27 cellular contexts compared by ENCODE assay signal in the genomic region with DNA sequence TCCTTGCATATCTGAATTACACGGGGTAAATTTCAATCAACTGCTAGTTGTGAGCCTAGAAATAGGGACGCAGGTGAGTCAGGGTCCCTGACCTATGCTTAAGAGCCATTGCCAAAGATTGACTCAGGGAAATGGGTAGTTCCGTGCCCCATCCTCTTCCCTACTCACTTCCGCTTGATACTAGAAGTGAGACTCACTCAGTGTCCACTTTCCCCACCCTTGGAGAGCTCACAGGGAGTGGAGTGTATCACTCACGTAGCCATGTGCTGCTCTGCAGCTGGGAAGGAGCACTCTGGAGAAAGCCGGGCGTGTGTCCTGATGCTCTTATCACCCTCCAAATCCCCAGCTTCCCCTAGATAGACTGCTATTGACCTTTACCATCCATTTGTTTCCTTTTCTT. TPM values are rescaled to one million over a fixed set of nuclear protein-coding genes. Genes with fewer than 3 reads are reported as not detected.
"Had no signal": no experiment of that assay in that cellular context is flagged by ENCODE, and none has a peak within 500 bp of the region (broad histone marks: within the 10 kb centered on the region; RNA-seq: fewer than 3 reads in every experiment).

No MANE protein-coding gene starts in this region.

- H3K4me1 Mint-ChIP-seq: memory B cell had no signal

- H3K27ac ChIP-seq: dorsolateral prefrontal cortex, epithelial cell of prostate, hepatocyte, neutrophil, psoas muscle, right lobe of liver, suprapubic skin, thyroid gland had no signal

- H3K4me1 ChIP-seq: right lobe of liver, suprapubic skin, thyroid gland had no signal

- H3K36me3 ChIP-seq: esophagus squamous epithelium, neutrophil, right lobe of liver, suprapubic skin, thyroid gland had no signal

- H3K4me3 Mint-ChIP-seq: memory B cell; stimulated activated effector memory CD8-positive, alpha-beta T cell treated with anti-CD3 and anti-CD28 coated beads, Interleukin-12 subunit alpha, Interleukin-12 subunit beta, amount 100 ng/mL, for 72 hours had no signal

- H3K36me3 Mint-ChIP-seq: memory B cell; naive B cell; stimulated activated effector memory CD8-positive, alpha-beta T cell treated with anti-CD3 and anti-CD28 coated beads, Interleukin-12 subunit alpha, Interleukin-12 subunit beta, amount 100 ng/mL, for 72 hours had no signal

- H3K27ac Mint-ChIP-seq: memory B cell; stimulated activated effector memory CD8-positive, alpha-beta T cell treated with anti-CD3 and anti-CD28 coated beads, Interleukin-12 subunit alpha, Interleukin-12 subunit beta, amount 100 ng/mL, for 72 hours had no signal

- DNase-seq: central memory CD4-positive, alpha-beta T cell; cortex of kidney; dorsolateral prefrontal cortex; effector CD8-positive, alpha-beta T cell; esophagus squamous epithelium; foreskin keratinocyte; head of caudate nucleus; kidney glomerular epithelial cell; naive B cell; psoas muscle; retina; right lobe of liver; stimulated activated CD4-positive, alpha-beta T cell treated with anti-CD3 and anti-CD28 coated beads, Interleukin-4, amount 100 ng/mL, for 1 hour; stimulated activated CD8-positive, alpha-beta memory T cell treated with anti-CD3 and anti-CD28 coated beads, Interleukin-4, amount 100 ng/mL, for 48 hours; stimulated activated naive CD8-positive, alpha-beta T cell treated with anti-CD3 and anti-CD28 coated beads, Interleukin-15, Interleukin-2, amounts not matched to agents 100 U/mL and 50 U/mL, for 24 hours; thyroid gland had no signal

- H3K9me3 ChIP-seq: esophagus squamous epithelium, neutrophil, psoas muscle, right lobe of liver, suprapubic skin, thyroid gland had no signal

- H3K79me2 ChIP-seq: hepatocyte had no signal

- H3K27me3 ChIP-seq: foreskin keratinocyte, hepatocyte, right lobe of liver, thyroid gland had no signal

- H2AFZ ChIP-seq: hepatocyte had no signal

- H3K4me2 ChIP-seq: hepatocyte had no signal

- H3K4me3 ChIP-seq: dorsolateral prefrontal cortex, esophagus squamous epithelium, hepatocyte, psoas muscle, right lobe of liver, suprapubic skin, thyroid gland had no signal

- ATAC-seq: foreskin keratinocyte; left lobe of liver; psoas muscle; right lobe of liver; stimulated activated effector memory CD8-positive, alpha-beta T cell treated with anti-CD3 and anti-CD28 coated beads, Interleukin-12 subunit alpha, Interleukin-12 subunit beta, amount 100 ng/mL, for 72 hours; stimulated activated naive CD8-positive, alpha-beta T cell treated with anti-CD3 and anti-CD28 coated beads, Interleukin-15, Interleukin-2, amounts not matched to agents 100 U/mL and 50 U/mL, for 24 hours had no signal

RNA-seq across cellular contexts. Expression of a gene that starts 0.5 kb away (rescaled TPM):
- total RNA-seq: dorsolateral prefrontal cortex, foreskin keratinocyte, left lobe of liver, lower leg skin, osteoblast, right lobe of liver, thyroid gland, ureter had no signal
- polyA plus RNA-seq: foreskin keratinocyte, hepatocyte, neural cell had no signal

RNA-seq across cellular contexts. Expression of a gene that starts 26.2 kb away (rescaled TPM):
- total RNA-seq: foreskin keratinocyte, hepatocyte, left lobe of liver, lower leg skin, osteoblast, psoas muscle, thyroid gland, ureter had no signal
- polyA plus RNA-seq: foreskin keratinocyte, hepatocyte, neural cell had no signal
